In genomic region chr12:65100140-65100539, GRCh38 we compare ENCODE assay signal across 14 cellular contexts. TPM values are rescaled to one million over a fixed set of nuclear protein-coding genes. Genes with fewer than 3 reads are reported as not detected.
DNase-seq lines count a peak whose midpoint lies in the region; ATAC-seq and TF ChIP-seq lines count a peak whose summit lies in the region.
"Had no signal": no experiment of that assay in that cellular context is flagged by ENCODE, and none has a peak within 500 bp of the region (broad histone marks: within the 10 kb centered on the region; RNA-seq: fewer than 3 reads in every experiment).

No MANE protein-coding gene starts in this region.

- ATAC-seq in foreskin keratinocyte (no peak), GM18867 (IDR thresholded peaks at IDR 0.05; ENCODE audit: unreplicated experiment) (no peak)
- ATAC-seq: CD8-positive, alpha-beta T cell; sciatic nerve had no signal

- no peak overlapping the region for H3K27ac ChIP-seq in RWPE1
- no peak overlapping the region for H3K27ac ChIP-seq in foreskin keratinocyte
- no peak overlapping the region for H3K27ac ChIP-seq in CD8-positive, alpha-beta memory T cell (ENCODE audit: low read depth, low read length)

- CTCF ChIA-PET in RWPE1 (lab: Yijun Ruan, JAX) = no interaction called here
- CTCF ChIA-PET in CD8-positive, alpha-beta memory T cell (lab: Charles Lee) = no interaction called here

- DNase-seq in ACHN (peak; percentile 22), H7 (peak; percentile 22), RWPE1 (ENCODE audit: low spot score) (peak; percentile 13), foreskin keratinocyte (no peak), GM13977 (ENCODE audit: low spot score) (no peak)
- no peak for DNase-seq in CD8-positive, alpha-beta memory T cell
- no peak for DNase-seq in activated CD4-positive, CD25-positive, alpha-beta regulatory T cell (lab: John Stamatoyannopoulos, UW)
- DNase-seq: CD8-positive, alpha-beta T cell; mesenchymal stem cell; MV-4-11 had no signal

- no peaks in the 10 kb centered on the region for H3K36me3 ChIP-seq in H7 (replicated peaks; ENCODE audit: control insufficient read depth, insufficient read depth, low read length)
- no peaks in the 10 kb centered on the region for H3K36me3 ChIP-seq in CD8-positive, alpha-beta memory T cell (ENCODE audit: insufficient read depth, low read length)

- peaks cover 8 to 42% of the 10 kb centered on the region in 2 donors for H3K27me3 Mint-ChIP-seq in CD8-positive, alpha-beta memory T cell

- no peaks in the 10 kb centered on the region for H3K9me3 Mint-ChIP-seq in CD8-positive, alpha-beta memory T cell
- H3K9me3 Mint-ChIP-seq: activated T-helper 1 cell treated with anti-CD3 and anti-CD28 coated beads, Interleukin-12 subunit alpha, Interleukin-12 subunit beta, Interleukin-2, Interleukin-4 antibody, amounts not matched to agents 30 ng/mL and 10 ng/mL and 1 ng/mL, durations not matched to agents 14 hours and 24 hours and 36 hours; CD8-positive, alpha-beta T cell; central memory CD8-positive, alpha-beta T cell had no signal

- H3K27ac Mint-ChIP-seq in CD8-positive, alpha-beta memory T cell = no peak overlapping the region
- H3K27ac Mint-ChIP-seq: activated T-helper 1 cell treated with anti-CD3 and anti-CD28 coated beads, Interleukin-12 subunit alpha, Interleukin-12 subunit beta, Interleukin-2, Interleukin-4 antibody, amounts not matched to agents 30 ng/mL and 10 ng/mL and 1 ng/mL, durations not matched to agents 14 hours and 24 hours and 36 hours; CD8-positive, alpha-beta T cell had no signal

- no peak overlapping the region for H3K4me3 ChIP-seq in H7 (ENCODE audit: insufficient read depth, low read depth, low read length)
- no peak overlapping the region for H3K4me3 ChIP-seq in CD8-positive, alpha-beta memory T cell (ENCODE audit: low read length)

- POLR2A ChIA-PET in RWPE1 (lab: Yijun Ruan, JAX; ENCODE audit: low non-redundant PET) = no interaction called here
- POLR2A ChIA-PET in CD8-positive, alpha-beta memory T cell (lab: Charles Lee) = no interaction called here

- H3K27me3 ChIP-seq in H7 (ENCODE audit: control insufficient read depth, insufficient read depth, low read length) = no peaks in the 10 kb centered on the region
- H3K27me3 ChIP-seq in foreskin keratinocyte = peaks cover 73% of the 10 kb centered on the region
- no peaks in the 10 kb centered on the region for H3K27me3 ChIP-seq in CD8-positive, alpha-beta memory T cell (ENCODE audit: insufficient read depth, low read length, poor library complexity, severe bottlenecking)

- no peaks in the 10 kb centered on the region for H3K4me1 Mint-ChIP-seq in CD8-positive, alpha-beta memory T cell
- H3K4me1 Mint-ChIP-seq: central memory CD8-positive, alpha-beta T cell had no signal

- H3K4me3 Mint-ChIP-seq in CD8-positive, alpha-beta memory T cell = no peak overlapping the region
- H3K4me3 Mint-ChIP-seq: activated T-helper 1 cell treated with anti-CD3 and anti-CD28 coated beads, Interleukin-12 subunit alpha, Interleukin-12 subunit beta, Interleukin-2, Interleukin-4 antibody, amounts not matched to agents 30 ng/mL and 10 ng/mL and 1 ng/mL, durations not matched to agents 14 hours and 24 hours and 36 hours; CD8-positive, alpha-beta T cell; central memory CD8-positive, alpha-beta T cell had no signal

- peak; percentile 24; the same call in 1 of the 2 replicates for TF ChIP-seq CTCF in RWPE1 (conservative IDR thresholded peaks at IDR 0.05; ENCODE audit: low read depth)
- TF ChIP-seq CTCF in foreskin keratinocyte (conservative IDR thresholded peaks at IDR 0.05) = peak; percentile 71
- TF ChIP-seq CTCF in GM13977 (IDR thresholded peaks at IDR 0.05; ENCODE audit: extremely low read depth, insufficient read depth, missing control alignments) = no peak

- H3K4me1 ChIP-seq in foreskin keratinocyte = no peaks in the 10 kb centered on the region
- no peaks in the 10 kb centered on the region for H3K4me1 ChIP-seq in CD8-positive, alpha-beta memory T cell (ENCODE audit: insufficient read depth, low read length)

- no peaks in the 10 kb centered on the region for H3K9me3 ChIP-seq in CD8-positive, alpha-beta memory T cell (ENCODE audit: low read length)

- H3K36me3 Mint-ChIP-seq in CD8-positive, alpha-beta memory T cell = no peaks in the 10 kb centered on the region
- H3K36me3 Mint-ChIP-seq: CD8-positive, alpha-beta T cell had no signal

- in situ Hi-C loops in ACHN (cut with HindIII; ENCODE audit: low pct_ligation_motif_present, low pct_unique_long_range_greater_than_20kb, low sequenced_read_pairs) = no loop called here
- in situ Hi-C loops in GM13977 (cut with MboI; ENCODE audit: low pct_unique_long_range_greater_than_20kb, low sequenced_read_pairs, unreplicated experiment) = loop anchor here (25.0 kb wide), 1 partner anchor 313 kb away; no protein-coding TSS in a partner anchor

RNA-seq across cellular contexts. Expression of gene WIF1, which starts 21.0 kb away (rescaled TPM):
- 0.07 and 0.14 TPM in 2 replicates for total RNA-seq in H7 (2014; rRNA removed; shearing (Covaris generic))
- not detected in 2 replicates for total RNA-seq in foreskin keratinocyte
- polyA plus RNA-seq in foreskin keratinocyte = not detected in 2 replicates
- total RNA-seq in CD8-positive, alpha-beta memory T cell = not detected
- polyA plus RNA-seq in CD8-positive, alpha-beta memory T cell = not detected
- total RNA-seq: activated T-helper 1 cell treated with anti-CD3 and anti-CD28 coated beads, Interleukin-12 subunit alpha, Interleukin-12 subunit beta, Interleukin-2, Interleukin-4 antibody, amounts not matched to agents 30 ng/mL and 10 ng/mL and 1 ng/mL, durations not matched to agents 14 hours and 24 hours and 36 hours; CD8-positive, alpha-beta T cell had no signal

Comparison
In these comparisons a context has a peak if more than half of its experiments do, and no peak if none do; other contexts are left out.
1. DNase-seq: peak in ACHN (single experiment), H7 (single experiment) and RWPE1 (single experiment); none in foreskin keratinocyte (0 of 2), GM13977 (single experiment), CD8-positive, alpha-beta memory T cell (0 of 5) and activated CD4-positive, CD25-positive, alpha-beta regulatory T cell (0 of 4).